Comparison of ENCODE assay signal across 26 cellular contexts in the genomic region with DNA sequence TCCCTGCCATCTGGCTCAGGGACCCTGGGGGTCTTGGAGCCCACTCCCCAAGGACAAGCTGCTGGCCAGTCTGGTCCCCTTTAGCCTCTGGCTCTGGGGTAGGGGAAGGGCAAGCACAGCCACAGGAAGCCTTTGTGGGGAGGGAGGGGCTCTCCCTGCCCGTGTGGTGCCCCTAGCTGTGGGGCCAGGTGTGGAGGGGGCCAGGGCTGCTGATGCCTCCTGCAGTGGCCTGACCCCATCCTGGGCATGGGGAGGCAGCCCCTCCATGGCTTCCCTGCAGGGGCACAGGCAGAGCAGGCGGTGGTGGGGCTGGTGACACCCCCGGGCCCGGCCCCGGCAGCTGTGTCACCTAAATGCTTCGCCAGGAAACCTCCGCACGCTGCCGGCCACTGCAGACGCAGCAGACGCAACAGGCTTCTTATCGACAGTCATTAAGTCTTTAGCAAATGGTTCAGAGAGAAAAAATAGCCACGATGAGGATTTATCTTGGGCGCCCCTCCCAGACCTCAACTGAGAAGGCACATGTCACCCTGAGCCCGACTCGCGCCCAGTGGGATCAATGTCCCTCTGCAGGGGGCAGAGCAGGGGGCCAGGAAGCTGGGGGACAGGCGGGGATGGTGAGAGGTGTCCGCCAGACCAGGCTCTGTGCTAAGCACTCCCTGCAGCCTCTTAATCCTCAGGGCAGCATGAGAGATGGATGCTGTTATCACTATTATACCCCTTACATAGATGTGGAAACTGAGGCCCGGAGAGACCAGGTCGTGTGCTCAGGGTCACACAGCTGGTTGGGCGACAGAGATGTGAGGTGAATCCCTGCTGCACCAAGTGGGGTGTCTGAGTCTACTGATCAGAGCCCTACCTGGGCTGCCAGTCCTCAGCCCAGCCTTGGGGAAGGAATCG. TPM values are rescaled to one million over a fixed set of nuclear protein-coding genes. Genes with fewer than 3 reads are reported as not detected.
"Had no signal": no experiment of that assay in that cellular context is flagged by ENCODE, and none has a peak within 500 bp of the region (broad histone marks: within the 10 kb centered on the region; RNA-seq: fewer than 3 reads in every experiment).

No MANE protein-coding gene starts in this region.

- H3K27ac Mint-ChIP-seq: activated CD4-positive, alpha-beta memory T cell treated with anti-CD3 and anti-CD28 coated beads, Interleukin-2, amount 10 ng/mL, durations not matched to agents 7 days and 5 days; activated CD4-positive, alpha-beta T cell treated with anti-CD3 and anti-CD28 coated beads, Interleukin-2, amount 10 ng/mL, durations not matched to agents 24 days and 14 days; activated naive CD8-positive, alpha-beta T cell; endodermal cell; memory B cell; stimulated activated naive CD8-positive, alpha-beta T cell treated with anti-CD3 and anti-CD28 coated beads, Interleukin-15, Interleukin-2, amounts not matched to agents 100 ng/mL and 50 ng/mL, for 24 hours; T-helper 17 cell had no signal

- H3K27me3 Mint-ChIP-seq: activated CD4-positive, alpha-beta memory T cell treated with anti-CD3 and anti-CD28 coated beads, Interleukin-2, amount 10 ng/mL, durations not matched to agents 7 days and 5 days; activated CD4-positive, alpha-beta T cell treated with anti-CD3 and anti-CD28 coated beads, Interleukin-2, amount 10 ng/mL, durations not matched to agents 24 days and 14 days; activated naive CD8-positive, alpha-beta T cell; stimulated activated naive CD8-positive, alpha-beta T cell treated with anti-CD3 and anti-CD28 coated beads, Interleukin-15, Interleukin-2, amounts not matched to agents 100 ng/mL and 50 ng/mL, for 24 hours had no signal

- DNase-seq: activated CD4-positive, alpha-beta memory T cell treated with anti-CD3 and anti-CD28 coated beads, Interleukin-2, amount 10 ng/mL, durations not matched to agents 7 days and 5 days; activated CD4-positive, alpha-beta T cell treated with anti-CD3 and anti-CD28 coated beads, Interleukin-2, amount 10 ng/mL, durations not matched to agents 24 days and 14 days; activated gamma-delta T cell; activated T-cell treated with anti-CD3 and anti-CD28 coated beads for 4 hours; cerebellar nuclear complex; head of caudate nucleus; left colon; stimulated activated CD4-positive, alpha-beta T cell treated with anti-CD3 and anti-CD28 coated beads, Interleukin-2, amount 100 ng/mL, for 48 hours; SW 1271; T-helper 17 cell had no signal

- H3K4me1 ChIP-seq: adrenal gland had no signal

- H3K4me1 Mint-ChIP-seq: memory B cell had no signal

- H3K36me3 ChIP-seq: adrenal gland, gastroesophageal sphincter, suprapubic skin, tibial nerve had no signal

- H3K27ac ChIP-seq: coronary artery, epithelial cell of prostate, gastroesophageal sphincter, suprapubic skin, tibial nerve had no signal

- H3K27me3 ChIP-seq: adrenal gland, gastroesophageal sphincter, suprapubic skin, tibial nerve had no signal

- H3K4me3 ChIP-seq: adrenal gland, coronary artery, gastroesophageal sphincter, suprapubic skin, tibial nerve had no signal

- FAIRE-seq: astrocyte, bronchial epithelial cell, islet of Langerhans had no signal

- ATAC-seq: activated CD4-positive, CD25-positive, alpha-beta regulatory T cell treated with anti-CD3 and anti-CD28 coated beads, Interleukin-2, amount 50 U/mL, for 24 hours; gastroesophageal sphincter; left colon; T-helper 17 cell had no signal

- H3K9me3 ChIP-seq: adrenal gland, gastroesophageal sphincter, suprapubic skin, tibial nerve had no signal

- H3K4me3 Mint-ChIP-seq: activated CD4-positive, alpha-beta memory T cell treated with anti-CD3 and anti-CD28 coated beads, Interleukin-2, amount 10 ng/mL, durations not matched to agents 7 days and 5 days; activated CD4-positive, alpha-beta T cell treated with anti-CD3 and anti-CD28 coated beads, Interleukin-2, amount 10 ng/mL, durations not matched to agents 24 days and 14 days; activated naive CD8-positive, alpha-beta T cell; endodermal cell; memory B cell; stimulated activated naive CD8-positive, alpha-beta T cell treated with anti-CD3 and anti-CD28 coated beads, Interleukin-15, Interleukin-2, amounts not matched to agents 100 ng/mL and 50 ng/mL, for 24 hours; T-helper 17 cell had no signal

- H3K36me3 Mint-ChIP-seq: activated naive CD8-positive, alpha-beta T cell; memory B cell had no signal

- H3K9me3 Mint-ChIP-seq: activated CD4-positive, alpha-beta memory T cell treated with anti-CD3 and anti-CD28 coated beads, Interleukin-2, amount 10 ng/mL, durations not matched to agents 7 days and 5 days; activated CD4-positive, alpha-beta T cell treated with anti-CD3 and anti-CD28 coated beads, Interleukin-2, amount 10 ng/mL, durations not matched to agents 24 days and 14 days; endodermal cell; memory B cell; stimulated activated naive CD8-positive, alpha-beta T cell treated with anti-CD3 and anti-CD28 coated beads, Interleukin-15, Interleukin-2, amounts not matched to agents 100 ng/mL and 50 ng/mL, for 24 hours had no signal

RNA-seq across cellular contexts. Expression of a gene that starts 33.9 kb away (rescaled TPM):
- total RNA-seq: activated CD4-positive, alpha-beta T cell treated with anti-CD3 and anti-CD28 coated beads, Interleukin-2, amount 10 ng/mL, durations not matched to agents 24 days and 14 days; endodermal cell; mononuclear cell; myocyte; suprapubic skin; T-helper 17 cell had no signal
